19 cellular contexts compared by ENCODE assay signal in genomic region chr3:94311651-94312050, GRCh38.
A peak's percentile ranks its signal among the peaks of the same experiment; 100 is the strongest.
DNase-seq lines count a peak whose midpoint lies in the region; FAIRE-seq and TF ChIP-seq lines count a peak whose summit lies in the region.
"Had no signal": no experiment of that assay in that cellular context is flagged by ENCODE, and none has a peak within 500 bp of the region (broad histone marks: within the 10 kb centered on the region; RNA-seq: fewer than 3 reads in every experiment).

No MANE protein-coding gene starts in this region.

- H3K27ac ChIP-seq in sigmoid colon (peak overlapping the region in 3 of 4 donors; percentile 35 to 53 (median 48)), testis (no peak overlapping the region)
- H3K27ac ChIP-seq: BLaER1 treated with 17β-estradiol and CSF1 and Interleukin-3, amounts not matched to agents 10 nM and 100 nM; GM23248 had no signal

- peak; percentile 8 for FAIRE-seq in endometrium (lab: Jason Lieb, UNC)
- FAIRE-seq: GM12878, H54, HepG2 had no signal

- intact Hi-C loops in sigmoid colon (cut with DNase I) (loop anchor here (10.0 kb wide), 1 partner anchor 173 kb away; no protein-coding TSS in a partner anchor), testis (cut with DNase I; ENCODE audit: low total_unique reads) (no loop called here)

- no peaks in the 10 kb centered on the region for H3K9me3 ChIP-seq in sigmoid colon
- H3K9me3 ChIP-seq in testis: no peaks in the 10 kb centered on the region
- H3K9me3 ChIP-seq: BLaER1 treated with 17β-estradiol and CSF1 and Interleukin-3, amounts not matched to agents 10 nM and 100 nM had no signal

- TF ChIP-seq POLR2A in sigmoid colon (IDR thresholded peaks at IDR 0.05) (no peak), testis (IDR thresholded peaks at IDR 0.05) (no peak)

- H3K4me3 ChIP-seq in sigmoid colon (no peak overlapping the region), testis (no peak overlapping the region)
- H3K4me3 ChIP-seq: BLaER1 treated with 17β-estradiol and CSF1 and Interleukin-3, amounts not matched to agents 10 nM and 100 nM; GM12878; GM23248 had no signal

- H3K36me3 ChIP-seq in sigmoid colon (no peaks in the 10 kb centered on the region), testis (ENCODE audit: low read depth, missing control alignments) (no peaks in the 10 kb centered on the region)
- H3K36me3 ChIP-seq: BLaER1 treated with 17β-estradiol and CSF1 and Interleukin-3, amounts not matched to agents 10 nM and 100 nM had no signal

- DNase-seq in COLO829 (ENCODE audit: low spot score): peak; percentile 40
- DNase-seq in medulla oblongata (ENCODE audit: extremely low spot score): peak; percentile 9
- DNase-seq in sigmoid colon: no peak
- DNase-seq in activated CD4-positive, alpha-beta T cell treated with anti-CD3 and anti-CD28 coated beads for 48 hours: no peak
- no peak for DNase-seq in testis
- no peak for DNase-seq in activated CD4-positive, alpha-beta T cell treated with anti-CD3 and anti-CD28 coated beads, Interleukin-2, amount 50 U/mL, for 48 hours
- no peak for DNase-seq in activated CD8-positive, alpha-beta memory T cell treated with anti-CD3 and anti-CD28 coated beads, Interleukin-2, amount 50 U/mL, for 4 hours
- DNase-seq: CD8-positive, alpha-beta T cell; COR-L47; DMS 273 treated with DMSO at 0.1 percent for 48 hours; DMS53; DND-41; EL; GM23248 had no signal

- 14 to 58% methylated on average over 3 of the region's 3 CpGs for WGBS in sigmoid colon, 2 donors
- 37 to 41% methylated on average over 3 of the region's 3 CpGs for WGBS in testis, 2 donors

- H3K4me1 ChIP-seq in sigmoid colon (peaks cover 0 to 33% (median 29%) of the 10 kb centered on the region in 4 donors), testis (peaks cover 4% of the 10 kb centered on the region)
- H3K4me1 ChIP-seq: BLaER1 treated with 17β-estradiol and CSF1 and Interleukin-3, amounts not matched to agents 10 nM and 100 nM had no signal

- TF ChIP-seq EP300 in sigmoid colon (IDR thresholded peaks at IDR 0.05): no peak

- TF ChIP-seq CTCF in sigmoid colon (IDR thresholded peaks at IDR 0.05) (no peak), testis (IDR thresholded peaks at IDR 0.05) (no peak)

- no peaks in the 10 kb centered on the region for H3K27me3 ChIP-seq in sigmoid colon
- no peaks in the 10 kb centered on the region for H3K27me3 ChIP-seq in testis
- H3K27me3 ChIP-seq: BLaER1 treated with 17β-estradiol and CSF1 and Interleukin-3, amounts not matched to agents 10 nM and 100 nM had no signal

Comparison
In these comparisons a context has a peak if more than half of its experiments do, and no peak if none do; other contexts are left out.
1. DNase-seq: peak in COLO829 (single experiment) and medulla oblongata (single experiment); none in sigmoid colon (single experiment), activated CD4-positive, alpha-beta T cell treated with anti-CD3 and anti-CD28 coated beads for 48 hours (single experiment), testis (single experiment), activated CD4-positive, alpha-beta T cell treated with anti-CD3 and anti-CD28 coated beads, Interleukin-2, amount 50 U/mL, for 48 hours (0 of 2) and activated CD8-positive, alpha-beta memory T cell treated with anti-CD3 and anti-CD28 coated beads, Interleukin-2, amount 50 U/mL, for 4 hours (single experiment).
2. H3K27ac ChIP-seq: peak in sigmoid colon (3 of 4); none in testis (0 of 2).